ENCODE assay signal across 9 cellular contexts in genomic region chr7:20238754-20239324, GRCh38. TPM values are rescaled to one million over a fixed set of nuclear protein-coding genes. Genes with fewer than 3 reads are reported as not detected.
DNase-seq lines count a peak whose midpoint lies in the region; ATAC-seq and TF ChIP-seq lines count a peak whose summit lies in the region.
"Had no signal": no experiment of that assay in that cellular context is flagged by ENCODE, and none has a peak within 500 bp of the region (broad histone marks: within the 10 kb centered on the region; RNA-seq: fewer than 3 reads in every experiment).

No MANE protein-coding gene starts in this region.

- ATAC-seq in activated CD4-positive, CD25-positive, alpha-beta regulatory T cell treated with anti-CD3 and anti-CD28 coated beads, Interleukin-2, amount 50 U/mL, for 24 hours, result peak; percentile 80 to 81
- peak; percentile 83 for ATAC-seq in HG02884 (IDR thresholded peaks at IDR 0.05; ENCODE audit: unreplicated experiment)
- peak; percentile 68 for ATAC-seq in sciatic nerve

- in situ Hi-C loops in brain microvascular endothelial cell (cut with HindIII; ENCODE audit: low pct_ligation_motif_present, low sequenced_read_pairs), result no loop called here

- H3K27me3 ChIP-seq in brain microvascular endothelial cell (replicated peaks), result no peaks in the 10 kb centered on the region
- H3K27me3 ChIP-seq: cardiac muscle cell had no signal

- intact Hi-C loops in sciatic nerve (cut with DNase I), result no loop called here

- no peak overlapping the region for H3K4me3 ChIP-seq in brain microvascular endothelial cell (ENCODE audit: low read depth, low read length)
- H3K4me3 ChIP-seq: cardiac muscle cell had no signal

- DNase-seq in activated CD4-positive, CD25-positive, alpha-beta regulatory T cell treated with anti-CD3 and anti-CD28 coated beads, Interleukin-2, amount 50 U/mL, for 72 hours, result no peak
- DNase-seq in OCI-M1 (lab: John Stamatoyannopoulos, UW) (peak; percentile 68), sciatic nerve (ENCODE audit: low spot score) (peak; percentile 59), brain microvascular endothelial cell (no peak)
- no peak for DNase-seq in NK-92 treated with Interleukin-12 subunit alpha and Interleukin-12 subunit beta, amount 100 ng/mL, for 24 hours (lab: John Stamatoyannopoulos, UW)
- no peak for DNase-seq in stimulated activated CD4-positive, alpha-beta T cell treated with anti-CD3 and anti-CD28 coated beads, Interleukin-1b, Interleukin-23, amount 100 ng/mL, for 48 hours

- no peak overlapping the region for H3K27ac ChIP-seq in brain microvascular endothelial cell
- H3K27ac ChIP-seq: cardiac muscle cell had no signal

- TF ChIP-seq CTCF in brain microvascular endothelial cell (IDR thresholded peaks at IDR 0.05; ENCODE audit: low read depth, low read length, missing control alignments), result no peak

- H3K36me3 ChIP-seq in brain microvascular endothelial cell (replicated peaks), result no peaks in the 10 kb centered on the region
- H3K36me3 ChIP-seq: cardiac muscle cell had no signal

RNA-seq across cellular contexts. Expression of gene MACC1, which starts 21.7 kb away (rescaled TPM):
- 0.98 TPM for total RNA-seq in sciatic nerve

Comparison
In these comparisons a context has a peak if more than half of its experiments do, and no peak if none do; other contexts are left out.
1. DNase-seq: peak in OCI-M1 (single experiment) and sciatic nerve (single experiment); none in activated CD4-positive, CD25-positive, alpha-beta regulatory T cell treated with anti-CD3 and anti-CD28 coated beads, Interleukin-2, amount 50 U/mL, for 72 hours (single experiment), brain microvascular endothelial cell (single experiment), NK-92 treated with Interleukin-12 subunit alpha and Interleukin-12 subunit beta, amount 100 ng/mL, for 24 hours (single experiment) and stimulated activated CD4-positive, alpha-beta T cell treated with anti-CD3 and anti-CD28 coated beads, Interleukin-1b, Interleukin-23, amount 100 ng/mL, for 48 hours (single experiment).
2. Peak in every context shown above with its lines, with median percentiles within 50 percentile points of each other: ATAC-seq.